ENCODE assay signal across 1 cellular context in the genomic region with DNA sequence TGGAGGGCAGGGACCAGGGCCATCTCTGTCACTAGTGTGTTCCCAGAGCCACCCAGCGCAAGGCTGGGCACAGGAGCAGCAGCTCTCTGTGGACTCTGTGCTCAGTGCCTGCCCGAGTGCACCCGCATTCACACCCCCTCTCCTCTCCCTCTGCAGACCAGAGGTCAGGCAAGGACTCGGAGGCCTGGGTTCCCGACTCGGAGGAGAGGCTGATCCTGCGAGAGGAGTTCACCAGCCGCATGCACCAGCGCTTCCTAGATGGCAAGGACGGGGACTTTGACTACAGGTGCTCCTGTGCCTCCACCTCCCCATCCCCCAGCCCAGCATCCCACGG.
TF ChIP-seq lines count a peak whose summit lies in the region.

No MANE protein-coding gene starts in this region.

TF ChIP-seq in H1, 55 proteins besides CTCF, POLR2A, EP300 and RAD21:
- TF ChIP-seq GABPA (IDR thresholded peaks at IDR 0.05; ENCODE audit: borderline replicate concordance, insufficient read depth, low read length): no peak
- no peak for TF ChIP-seq GTF2F1 (IDR thresholded peaks at IDR 0.05; ENCODE audit: borderline replicate concordance, low read depth, low read length)
- no peak for TF ChIP-seq NRF1 (IDR thresholded peaks at IDR 0.05; ENCODE audit: low read depth, low read length)
- TF ChIP-seq BCL11A (IDR thresholded peaks at IDR 0.05; ENCODE audit: low read depth in 2 of 2, low read length in 2 of 2): no peak
- no peak for TF ChIP-seq USF2 (IDR thresholded peaks at IDR 0.05; ENCODE audit: low read length)
- TF ChIP-seq JUND (IDR thresholded peaks at IDR 0.05; ENCODE audit: low read length): no peak
- TF ChIP-seq SP2 (IDR thresholded peaks at IDR 0.05; ENCODE audit: low read length): no peak
- no peak for TF ChIP-seq TCF12 (IDR thresholded peaks at IDR 0.05; ENCODE audit: low read depth, low read length)
- no peak for TF ChIP-seq E2F6 (IDR thresholded peaks at IDR 0.05)
- no peak for TF ChIP-seq CREB1 (IDR thresholded peaks at IDR 0.05)
- TF ChIP-seq, protein P1, sequence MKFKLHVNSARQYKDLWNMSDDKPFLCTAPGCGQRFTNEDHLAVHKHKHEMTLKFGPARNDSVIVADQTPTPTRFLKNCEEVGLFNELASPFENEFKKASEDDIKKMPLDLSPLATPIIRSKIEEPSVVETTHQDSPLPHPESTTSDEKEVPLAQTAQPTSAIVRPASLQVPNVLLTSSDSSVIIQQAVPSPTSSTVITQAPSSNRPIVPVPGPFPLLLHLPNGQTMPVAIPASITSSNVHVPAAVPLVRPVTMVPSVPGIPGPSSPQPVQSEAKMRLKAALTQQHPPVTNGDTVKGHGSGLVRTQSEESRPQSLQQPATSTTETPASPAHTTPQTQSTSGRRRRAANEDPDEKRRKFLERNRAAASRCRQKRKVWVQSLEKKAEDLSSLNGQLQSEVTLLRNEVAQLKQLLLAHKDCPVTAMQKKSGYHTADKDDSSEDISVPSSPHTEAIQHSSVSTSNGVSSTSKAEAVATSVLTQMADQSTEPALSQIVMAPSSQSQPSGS (IDR thresholded peaks at IDR 0.05; ENCODE audit: low read length): no peak
- TF ChIP-seq HDAC6 (IDR thresholded peaks at IDR 0.05; ENCODE audit: low read depth, low read length): no peak
- no peak for TF ChIP-seq ASH2L (IDR thresholded peaks at IDR 0.05; ENCODE audit: low read length)
